ENCODE assay signal across 14 cellular contexts in the genomic region with DNA sequence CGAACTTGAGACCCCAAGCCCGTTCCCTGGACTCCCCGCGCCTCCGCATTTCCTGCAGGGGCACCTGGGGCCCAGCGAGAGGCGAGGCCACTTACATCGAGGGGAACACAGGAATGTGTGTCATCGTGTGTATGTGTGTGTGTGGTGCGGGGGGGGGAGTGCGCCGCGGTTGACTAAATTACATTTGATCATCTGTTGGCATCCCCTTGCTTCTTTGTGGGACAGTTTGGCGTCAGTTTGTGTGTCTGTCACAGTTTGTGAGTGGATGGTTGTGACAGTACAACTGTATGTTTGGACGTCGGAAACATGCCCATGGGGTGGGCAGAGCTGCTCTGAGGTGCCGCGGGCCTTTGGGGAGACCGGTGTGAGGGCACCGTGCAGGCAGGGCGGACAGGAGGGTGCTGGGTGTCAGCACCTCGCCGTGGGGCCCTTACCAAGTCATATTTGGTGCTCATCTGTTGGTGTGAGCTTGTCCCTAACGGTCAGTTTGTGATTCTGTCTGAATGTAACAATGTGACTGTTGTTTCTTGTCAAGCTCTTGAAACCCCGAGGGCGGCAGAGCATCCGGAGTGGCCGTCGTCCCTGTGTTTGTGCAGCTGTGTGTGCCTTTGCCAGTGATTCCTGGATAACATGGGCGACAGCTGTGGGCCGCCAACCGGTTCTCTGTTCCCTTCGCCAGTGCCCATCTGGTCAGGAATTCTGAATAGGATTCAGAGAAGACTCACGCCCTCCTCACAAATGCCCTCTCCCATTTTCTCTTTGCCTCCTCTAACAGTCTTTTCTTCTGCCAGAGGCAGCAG. TPM values are rescaled to one million over a fixed set of nuclear protein-coding genes. Genes with fewer than 3 reads are reported as not detected.
DNase-seq lines count a peak whose midpoint lies in the region; ATAC-seq, FAIRE-seq and TF ChIP-seq lines count a peak whose summit lies in the region.
"Had no signal": no experiment of that assay in that cellular context is flagged by ENCODE, and none has a peak within 500 bp of the region (broad histone marks: within the 10 kb centered on the region; RNA-seq: fewer than 3 reads in every experiment).

No MANE protein-coding gene starts in this region.

- FAIRE-seq in D721Med (lab: Jason Lieb, UNC): no peak

- H3K27ac ChIP-seq in Panc1 (ENCODE audit: low read length) (no peak overlapping the region), mesendoderm (ENCODE audit: low read depth, low read length) (no peak overlapping the region), aorta (ENCODE audit: low read depth in 1 of 2, low read length in 2 of 2) (no peak overlapping the region)
- H3K27ac ChIP-seq: spleen had no signal

- DNase-seq in D721Med (ENCODE audit: insufficient read length, low spot score) (peak; percentile 42), LNCaP clone FGC (ENCODE audit: low read depth) (peak; percentile 13), Panc1 (ENCODE audit: low read depth, low spot score) (no peak), mesendoderm (no peak), islet precursor cell (no peak), GM03348 (ENCODE audit: low spot score) (no peak), aorta (no peak), NCI-H128 (lab: John Stamatoyannopoulos, UW; ENCODE audit: unreplicated experiment) (no peak)
- DNase-seq: activated CD8-positive, alpha-beta memory T cell treated with anti-CD3 and anti-CD28 coated beads, Interleukin-2, amount 50 U/mL, for 48 hours; C1 segment of cervical spinal cord; KBM-7; spleen; T1000 had no signal

- H3K79me2 ChIP-seq in mesendoderm (ENCODE audit: control insufficient read depth, insufficient read depth, low read length): no peaks in the 10 kb centered on the region

- H3K36me3 ChIP-seq in Panc1 (ENCODE audit: control insufficient read depth, insufficient read depth, low read length) (no peaks in the 10 kb centered on the region), mesendoderm (ENCODE audit: control insufficient read depth, insufficient read depth, low read length) (no peaks in the 10 kb centered on the region), aorta (ENCODE audit: control insufficient read depth in 1 of 2, insufficient read depth in 2 of 2, low read length in 1 of 2) (no peaks in the 10 kb centered on the region)
- H3K36me3 ChIP-seq: spleen had no signal

- POLR2A ChIA-PET in Panc1 (lab: Charles Lee): no interaction called here

- peaks cover 9% of the 10 kb centered on the region for H3K27me3 ChIP-seq in Panc1 (ENCODE audit: control insufficient read depth, insufficient read depth, low read length)
- H3K27me3 ChIP-seq in mesendoderm (ENCODE audit: insufficient read depth, low read length, poor library complexity): peaks cover 4% of the 10 kb centered on the region
- H3K27me3 ChIP-seq in aorta (ENCODE audit: control insufficient read depth in 1 of 2, insufficient read depth in 2 of 2, low read length in 1 of 2): no peaks in the 10 kb centered on the region

- no peak overlapping the region for H4K8ac ChIP-seq in mesendoderm (ENCODE audit: low read depth, low read length)

- BruUV-seq in Panc1 (replicated peaks; lab: Mats Ljungman, UMichigan): no TSS peak

- peak overlapping the region; percentile 55 for H3K4me2 ChIP-seq in mesendoderm (ENCODE audit: low read length)

- no peak overlapping the region for H3K4ac ChIP-seq in mesendoderm (ENCODE audit: low read depth, low read length)

- no CpG with 5 or more reads among the region's 34 CpGs for WGBS in mesendoderm (ENCODE audit: extremely low coverage, insufficient coverage, low lambda C conversion rate)
- WGBS in aorta, 2 donors: 16 to 18% methylated on average over 34 of the region's 34 CpGs

- H4K5ac ChIP-seq in mesendoderm (ENCODE audit: low read length): no peak overlapping the region

- H3K9me3 ChIP-seq in Panc1 (ENCODE audit: control insufficient read depth, insufficient read depth, low read depth, low read length) (no peaks in the 10 kb centered on the region), aorta (ENCODE audit: control insufficient read depth, low read length) (no peaks in the 10 kb centered on the region)
- H3K9me3 ChIP-seq: spleen had no signal

- H2BK120ac ChIP-seq in mesendoderm (ENCODE audit: low read depth, low read length): no peak overlapping the region

- H3K4me3 ChIP-seq in LNCaP clone FGC (ENCODE audit: low read depth, low read length): no peak overlapping the region
- H3K4me3 ChIP-seq in Panc1 (ENCODE audit: low read depth in 2 of 2, low read length in 2 of 2): peak overlapping the region; percentile 24 to 25; a peak in 2 of 4 replicates
- no peak overlapping the region for H3K4me3 ChIP-seq in mesendoderm (ENCODE audit: low read length)
- no peak overlapping the region for H3K4me3 ChIP-seq in aorta (ENCODE audit: low read length in 2 of 2)

- H2BK5ac ChIP-seq in mesendoderm (ENCODE audit: low read length): no peak overlapping the region

- peak overlapping the region; percentile 46 for H3K9ac ChIP-seq in mesendoderm (ENCODE audit: low read length)

- TF ChIP-seq CTCF in D721Med (IDR thresholded peaks at IDR 0.05; ENCODE audit: insufficient read depth, missing control alignments): no peak
- no peak for TF ChIP-seq CTCF in LNCaP clone FGC (IDR thresholded peaks at IDR 0.05; ENCODE audit: control insufficient read depth, extremely low read depth, insufficient read depth)
- TF ChIP-seq CTCF in Panc1 (IDR thresholded peaks at IDR 0.05): no peak

- peak overlapping the region; percentile 84 for H3K56ac ChIP-seq in mesendoderm (ENCODE audit: low read length)

- ATAC-seq in Panc1 (0 out of 2 replicates have a peak, but pooled peaks have one; percentile 17), aorta (ENCODE audit: low FRiP score) (no peak)

- in situ Hi-C loops in Panc1 (cut with HindIII; ENCODE audit: low pct_unique_long_range_greater_than_20kb, low sequenced_read_pairs): no loop called here

- no peak overlapping the region for H2BK15ac ChIP-seq in mesendoderm (replicated peaks; ENCODE audit: low read depth)

- peak overlapping the region; percentile 67 for H3K23ac ChIP-seq in mesendoderm (ENCODE audit: low read length)

- no peak overlapping the region for H2AK5ac ChIP-seq in mesendoderm (ENCODE audit: low read length)

- H3K79me1 ChIP-seq in mesendoderm (ENCODE audit: low read length): no peaks in the 10 kb centered on the region

- H3K4me1 ChIP-seq in Panc1 (ENCODE audit: control insufficient read depth, insufficient read depth, low read length): peaks cover 20% of the 10 kb centered on the region
- H3K4me1 ChIP-seq in mesendoderm (ENCODE audit: control insufficient read depth, low read depth, low read length): no peaks in the 10 kb centered on the region
- H3K4me1 ChIP-seq in aorta (ENCODE audit: control insufficient read depth in 1 of 2, insufficient read depth in 2 of 2, low read length in 2 of 2): no peaks in the 10 kb centered on the region

- H3K18ac ChIP-seq in mesendoderm (ENCODE audit: low read length): no peak overlapping the region

- CTCF ChIA-PET in Panc1 (lab: Charles Lee): no interaction called here

- intact Hi-C loops in Panc1 (cut with micrococcal nuclease; ENCODE audit: unreplicated experiment) (no loop called here), aorta (cut with DNase I) (no loop called here)

RNA-seq across cellular contexts. Expression of a gene that starts 0.9 kb away (rescaled TPM):
- total RNA-seq in Panc1 (2021; ENCODE audit: unreplicated experiment) (5.4 TPM), aorta (not detected)
- 2.3 TPM for polyA plus RNA-seq in Panc1 (2012; ENCODE audit: insufficient read length)
- polyA plus RNA-seq in mesendoderm (2013, experiment 1 of 2): 0.52 TPM
- polyA plus RNA-seq in mesendoderm (2013, experiment 2 of 2): 0.50 TPM
- polyA plus RNA-seq in aorta: not detected
- total RNA-seq: spleen had no signal
- polyA plus RNA-seq: spleen, urinary bladder had no signal

Comparison
In these comparisons a context has a peak if more than half of its experiments do, and no peak if none do; other contexts are left out.
1. DNase-seq: peak in D721Med (single experiment) and LNCaP clone FGC (single experiment); none in Panc1 (single experiment), mesendoderm (single experiment), islet precursor cell (single experiment), GM03348 (single experiment), aorta (0 of 2) and NCI-H128 (single experiment).
2. H3K4me3 ChIP-seq: peak in Panc1 (2 of 2); none in LNCaP clone FGC (single experiment), mesendoderm (single experiment) and aorta (0 of 2).